ENCODE assay signal across 2 cellular contexts in the genomic region with DNA sequence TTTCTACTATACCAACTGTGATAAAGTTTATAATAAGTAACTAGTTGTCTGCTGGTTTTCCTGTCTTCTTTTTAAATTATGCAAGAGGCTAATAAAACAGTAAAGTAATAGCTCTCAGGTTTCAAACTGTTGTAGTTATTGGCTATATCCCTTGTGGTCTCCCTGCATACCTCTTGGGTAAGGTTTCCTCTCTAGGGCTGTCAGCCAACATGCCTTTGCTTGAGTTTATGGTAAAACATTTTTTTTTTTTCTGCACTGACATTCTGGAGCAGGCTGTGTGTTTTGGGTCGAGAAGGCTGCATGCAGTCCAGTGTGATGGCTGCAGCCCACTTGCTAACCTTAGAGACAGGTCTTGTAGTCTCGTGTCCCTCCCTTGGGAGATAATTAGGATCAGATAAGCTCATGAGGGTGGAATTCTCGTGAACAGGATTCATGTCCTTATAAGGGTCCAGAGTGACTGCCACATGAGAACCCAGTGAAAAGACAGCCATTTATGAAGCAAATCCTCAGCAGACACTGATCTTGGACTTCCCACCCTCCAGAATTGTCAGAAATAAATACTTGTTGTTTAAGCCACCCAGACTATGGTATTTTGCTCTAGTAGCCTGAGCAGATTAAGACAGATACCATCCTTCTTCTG.
TF ChIP-seq lines count a peak whose summit lies in the region.

No MANE protein-coding gene starts in this region.

TF ChIP-seq in GM23338, 12 proteins besides CTCF, POLR2A, EP300 and RAD21:
- TF ChIP-seq JUNB (IDR thresholded peaks at IDR 0.05; ENCODE audit: unreplicated experiment) (no peak), EZH2phosphoT487 (IDR thresholded peaks at IDR 0.05; ENCODE audit: unreplicated experiment) (no peak), POLR2AphosphoS5 (IDR thresholded peaks at IDR 0.05; ENCODE audit: low read depth) (no peak), NANOG (IDR thresholded peaks at IDR 0.05; ENCODE audit: borderline replicate concordance) (no peak), STAT1 (IDR thresholded peaks at IDR 0.05; ENCODE audit: unreplicated experiment) (no peak), ZNF114 (CRISPR knock-in tag; IDR thresholded peaks at IDR 0.05) (no peak)
- TF ChIP-seq, protein P1, sequence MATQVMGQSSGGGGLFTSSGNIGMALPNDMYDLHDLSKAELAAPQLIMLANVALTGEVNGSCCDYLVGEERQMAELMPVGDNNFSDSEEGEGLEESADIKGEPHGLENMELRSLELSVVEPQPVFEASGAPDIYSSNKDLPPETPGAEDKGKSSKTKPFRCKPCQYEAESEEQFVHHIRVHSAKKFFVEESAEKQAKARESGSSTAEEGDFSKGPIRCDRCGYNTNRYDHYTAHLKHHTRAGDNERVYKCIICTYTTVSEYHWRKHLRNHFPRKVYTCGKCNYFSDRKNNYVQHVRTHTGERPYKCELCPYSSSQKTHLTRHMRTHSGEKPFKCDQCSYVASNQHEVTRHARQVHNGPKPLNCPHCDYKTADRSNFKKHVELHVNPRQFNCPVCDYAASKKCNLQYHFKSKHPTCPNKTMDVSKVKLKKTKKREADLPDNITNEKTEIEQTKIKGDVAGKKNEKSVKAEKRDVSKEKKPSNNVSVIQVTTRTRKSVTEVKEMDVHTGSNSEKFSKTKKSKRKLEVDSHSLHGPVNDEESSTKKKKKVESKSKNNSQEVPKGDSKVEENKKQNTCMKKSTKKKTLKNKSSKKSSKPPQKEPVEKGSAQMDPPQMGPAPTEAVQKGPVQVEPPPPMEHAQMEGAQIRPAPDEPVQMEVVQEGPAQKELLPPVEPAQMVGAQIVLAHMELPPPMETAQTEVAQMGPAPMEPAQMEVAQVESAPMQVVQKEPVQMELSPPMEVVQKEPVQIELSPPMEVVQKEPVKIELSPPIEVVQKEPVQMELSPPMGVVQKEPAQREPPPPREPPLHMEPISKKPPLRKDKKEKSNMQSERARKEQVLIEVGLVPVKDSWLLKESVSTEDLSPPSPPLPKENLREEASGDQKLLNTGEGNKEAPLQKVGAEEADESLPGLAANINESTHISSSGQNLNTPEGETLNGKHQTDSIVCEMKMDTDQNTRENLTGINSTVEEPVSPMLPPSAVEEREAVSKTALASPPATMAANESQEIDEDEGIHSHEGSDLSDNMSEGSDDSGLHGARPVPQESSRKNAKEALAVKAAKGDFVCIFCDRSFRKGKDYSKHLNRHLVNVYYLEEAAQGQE (IDR thresholded peaks at IDR 0.05; ENCODE audit: unreplicated experiment), result no peak

TF ChIP-seq in H1, 55 proteins besides CTCF, POLR2A, EP300 and RAD21:
- TF ChIP-seq TAF7 (optimal IDR thresholded peaks at IDR 0.05; ENCODE audit: borderline replicate concordance, low read depth, low read length), result no peak
- no peak for TF ChIP-seq HDAC6 (IDR thresholded peaks at IDR 0.05; ENCODE audit: low read depth, low read length)
